Comparison of ENCODE assay signal across 23 cellular contexts in the genomic region with DNA sequence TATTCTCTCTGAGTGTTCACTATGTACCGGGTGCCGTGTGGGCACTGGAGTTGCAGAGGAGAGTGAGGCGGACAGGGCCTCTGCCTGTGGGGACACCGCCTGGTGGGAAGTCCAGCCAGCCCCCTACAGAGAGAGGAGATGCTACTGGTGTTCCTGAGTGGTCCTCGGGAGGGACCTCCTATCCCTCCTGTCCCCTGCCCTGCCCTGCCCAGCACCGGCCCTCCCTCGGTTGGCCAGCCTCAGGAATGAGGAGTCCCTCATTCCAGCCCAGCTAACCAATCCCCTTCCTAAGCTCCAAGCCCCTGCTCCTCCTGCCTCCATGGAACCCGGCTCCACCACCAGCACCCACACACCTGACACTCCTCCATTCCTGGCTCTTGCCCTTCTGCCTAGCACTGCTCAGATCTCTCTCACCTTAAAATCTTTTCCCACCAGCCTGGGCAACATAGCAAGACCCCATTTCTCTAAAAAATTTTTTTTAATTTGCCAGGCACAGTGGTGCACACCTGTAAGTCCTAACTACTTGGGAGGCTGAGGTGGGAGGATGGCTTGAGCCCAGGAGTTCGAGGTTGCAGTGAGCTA. TPM values are rescaled to one million over a fixed set of nuclear protein-coding genes. Genes with fewer than 3 reads are reported as not detected.
A peak's percentile ranks its signal among the peaks of the same experiment; 100 is the strongest.
DNase-seq lines count a peak whose midpoint lies in the region; ATAC-seq and TF ChIP-seq lines count a peak whose summit lies in the region.
"Had no signal": no experiment of that assay in that cellular context is flagged by ENCODE, and none has a peak within 500 bp of the region (broad histone marks: within the 10 kb centered on the region; RNA-seq: fewer than 3 reads in every experiment).

No MANE protein-coding gene starts in this region.

- H3K27me3 Mint-ChIP-seq in WTC11 (ENCODE audit: low read depth), result no peaks in the 10 kb centered on the region; the same call in 1 of the 2 replicates

- peaks cover 24% of the 10 kb centered on the region for H3K4me1 Mint-ChIP-seq in WTC11

- no peak for ATAC-seq in WTC11
- no peak for ATAC-seq in HG03280 (IDR thresholded peaks at IDR 0.05; ENCODE audit: unreplicated experiment)
- ATAC-seq in GM21423 (IDR thresholded peaks at IDR 0.05; ENCODE audit: unreplicated experiment), result no peak

- no peak overlapping the region for H3K4me3 Mint-ChIP-seq in WTC11
- H3K4me3 Mint-ChIP-seq: B cell, HFFc6 had no signal

- peaks cover 0 to 24% (median 6%) of the 10 kb centered on the region in 11 experiments; a peak in 13 of 22 replicates for H3K9me3 ChIP-seq in BLaER1 treated with 17β-estradiol and CSF1 and Interleukin-3, amounts not matched to agents 10 nM and 100 nM (replicated peaks in 1 of 11)
- H3K9me3 ChIP-seq in liver (ENCODE audit: control insufficient read depth in 4 of 4, low read length in 3 of 4) (no peaks in the 10 kb centered on the region), osteoblast (ENCODE audit: low read depth, low read length) (no peaks in the 10 kb centered on the region)

- no peaks in the 10 kb centered on the region for H3K27me3 ChIP-seq in BLaER1 treated with 17β-estradiol and CSF1 and Interleukin-3, amounts not matched to agents 10 nM and 100 nM
- no peaks in the 10 kb centered on the region for H3K27me3 ChIP-seq in liver (ENCODE audit: control insufficient read depth in 4 of 4, insufficient read depth in 4 of 4, low read length in 3 of 4)
- no peaks in the 10 kb centered on the region for H3K27me3 ChIP-seq in osteoblast (ENCODE audit: insufficient read depth, low read length)

- H3K4me2 ChIP-seq in BLaER1 treated with 17β-estradiol and CSF1 and Interleukin-3, amounts not matched to agents 10 nM and 100 nM, result peak overlapping the region in 9 of 11 experiments; percentile 10 to 99 (median 95); a peak in 17 of 22 replicates
- H3K4me2 ChIP-seq in osteoblast (ENCODE audit: insufficient read depth, low read length), result no peak overlapping the region
- H3K4me2 ChIP-seq: KMS-11 had no signal

- H3K27ac ChIP-seq in BLaER1 treated with 17β-estradiol and CSF1 and Interleukin-3, amounts not matched to agents 10 nM and 100 nM, result peak overlapping the region in 8 of 11 experiments; percentile 19 to 99 (median 92); a peak in 12 of 22 replicates
- H3K27ac ChIP-seq in liver (ENCODE audit: low read depth in 1 of 2, low read length in 2 of 2) (peak overlapping the region; percentile 93 to 97), osteoblast (ENCODE audit: low read depth, low read length) (no peak overlapping the region)
- H3K27ac ChIP-seq: KMS-11 had no signal

- H3K79me2 ChIP-seq in osteoblast (ENCODE audit: insufficient read depth, low read length), result no peaks in the 10 kb centered on the region

- no peaks in the 10 kb centered on the region for H4K20me1 ChIP-seq in BLaER1 treated with 17β-estradiol and CSF1 and Interleukin-3, amounts not matched to agents 10 nM and 100 nM
- no peaks in the 10 kb centered on the region for H4K20me1 ChIP-seq in osteoblast (ENCODE audit: insufficient read depth, low read length)

- H3K4me3 ChIP-seq in BLaER1 treated with 17β-estradiol and CSF1 and Interleukin-3, amounts not matched to agents 10 nM and 100 nM, result peak overlapping the region in 4 of 10 experiments; percentile 23 to 57 (median 45); a peak in 4 of 20 replicates
- H3K4me3 ChIP-seq in liver (ENCODE audit: low read depth in 1 of 3, low read length in 3 of 3) (peak overlapping the region; percentile 52 to 91 (median 89)), osteoblast (ENCODE audit: insufficient read depth, low read length) (no peak overlapping the region)

- H3K36me3 Mint-ChIP-seq in WTC11, result no peaks in the 10 kb centered on the region

- peaks cover 0 to 6% (median 0%) of the 10 kb centered on the region in 11 experiments; a peak in 3 of 22 replicates for H3K36me3 ChIP-seq in BLaER1 treated with 17β-estradiol and CSF1 and Interleukin-3, amounts not matched to agents 10 nM and 100 nM
- peaks cover 0 to 7% (median 5%) of the 10 kb centered on the region in 4 donors for H3K36me3 ChIP-seq in liver (ENCODE audit: control insufficient read depth in 4 of 4, insufficient read depth in 3 of 4, low read depth in 1 of 4, low read length in 3 of 4)
- no peaks in the 10 kb centered on the region for H3K36me3 ChIP-seq in osteoblast (ENCODE audit: insufficient read depth, low read length)

- DNase-seq in WTC11 (ENCODE audit: low spot score), result no peak
- DNase-seq in osteoblast (ENCODE audit: insufficient read length, low spot score, missing footprints), result peak; percentile 54
- DNase-seq in SHP77 (lab: John Stamatoyannopoulos, UW), result no peak
- DNase-seq: DMS153, DND-41, H7, HFFc6, IMR-90, MM.1S, NCI-H1694, NCI-H2029 treated with DMSO at 0.1 percent for 48 hours, NCI-H2227 treated with DMSO at 0.1 percent for 48 hours, NCI-H526 treated with DMSO at 0.1 percent for 48 hours, Right ventricle myocardium superior, RPMI8226 had no signal

- H3K27ac Mint-ChIP-seq in WTC11, result no peak overlapping the region
- H3K27ac Mint-ChIP-seq: B cell, HFFc6 had no signal

- H3K9me3 Mint-ChIP-seq in WTC11, result peaks cover 5% of the 10 kb centered on the region
- H3K9me3 Mint-ChIP-seq: HFFc6 had no signal

- no peak for TF ChIP-seq RAD21 in liver (IDR thresholded peaks at IDR 0.05)

- WGBS in liver, result 30% methylated on average over 9 of the region's 9 CpGs

- POLR2A ChIA-PET in WTC11 (lab: Charles Lee), result no interaction called here

- peak overlapping the region in 5 of 11 experiments; percentile 7 to 84 (median 45); a peak in 6 of 22 replicates for H3K9ac ChIP-seq in BLaER1 treated with 17β-estradiol and CSF1 and Interleukin-3, amounts not matched to agents 10 nM and 100 nM
- peak overlapping the region in 1 of 2 donors; percentile 43 for H3K9ac ChIP-seq in liver (ENCODE audit: low read depth in 1 of 2, low read length in 2 of 2)
- H3K9ac ChIP-seq: KMS-11 had no signal

- H3K4me1 ChIP-seq in BLaER1 treated with 17β-estradiol and CSF1 and Interleukin-3, amounts not matched to agents 10 nM and 100 nM, result peaks cover 35 to 93% (median 73%) of the 10 kb centered on the region in 10 experiments
- H3K4me1 ChIP-seq in liver (ENCODE audit: control insufficient read depth in 4 of 4, insufficient read depth in 4 of 4, low read length in 3 of 4), result peaks cover 2 to 40% (median 27%) of the 10 kb centered on the region in 4 donors
- no peaks in the 10 kb centered on the region for H3K4me1 ChIP-seq in osteoblast (ENCODE audit: insufficient read depth, low read length)

- CTCF ChIA-PET in WTC11 (lab: Charles Lee), result interaction anchor here (0.8 to 2.8 kb wide), 3 partner anchors 21 to 60 kb away, joined by 3 to 19 read pairs (median 7); no protein-coding TSS in a partner anchor

- H2AFZ ChIP-seq in osteoblast (ENCODE audit: low read length), result no peak overlapping the region

- TF ChIP-seq CTCF in WTC11 (IDR thresholded peaks at IDR 0.05) (no peak), liver (IDR thresholded peaks at IDR 0.05; ENCODE audit: low read depth, low read length, missing input control) (no peak), osteoblast (IDR thresholded peaks at IDR 0.05; ENCODE audit: extremely low read depth, low read depth, low read length) (no peak)

TF ChIP-seq in WTC11, 78 proteins besides CTCF, POLR2A, EP300 and RAD21 (continues in another document):
- no peak for TF ChIP-seq TP53 (CRISPR knock-in tag; IDR thresholded peaks at IDR 0.05)

TF ChIP-seq in liver, 16 proteins besides CTCF, POLR2A, EP300 and RAD21:
- TF ChIP-seq, protein P1, sequence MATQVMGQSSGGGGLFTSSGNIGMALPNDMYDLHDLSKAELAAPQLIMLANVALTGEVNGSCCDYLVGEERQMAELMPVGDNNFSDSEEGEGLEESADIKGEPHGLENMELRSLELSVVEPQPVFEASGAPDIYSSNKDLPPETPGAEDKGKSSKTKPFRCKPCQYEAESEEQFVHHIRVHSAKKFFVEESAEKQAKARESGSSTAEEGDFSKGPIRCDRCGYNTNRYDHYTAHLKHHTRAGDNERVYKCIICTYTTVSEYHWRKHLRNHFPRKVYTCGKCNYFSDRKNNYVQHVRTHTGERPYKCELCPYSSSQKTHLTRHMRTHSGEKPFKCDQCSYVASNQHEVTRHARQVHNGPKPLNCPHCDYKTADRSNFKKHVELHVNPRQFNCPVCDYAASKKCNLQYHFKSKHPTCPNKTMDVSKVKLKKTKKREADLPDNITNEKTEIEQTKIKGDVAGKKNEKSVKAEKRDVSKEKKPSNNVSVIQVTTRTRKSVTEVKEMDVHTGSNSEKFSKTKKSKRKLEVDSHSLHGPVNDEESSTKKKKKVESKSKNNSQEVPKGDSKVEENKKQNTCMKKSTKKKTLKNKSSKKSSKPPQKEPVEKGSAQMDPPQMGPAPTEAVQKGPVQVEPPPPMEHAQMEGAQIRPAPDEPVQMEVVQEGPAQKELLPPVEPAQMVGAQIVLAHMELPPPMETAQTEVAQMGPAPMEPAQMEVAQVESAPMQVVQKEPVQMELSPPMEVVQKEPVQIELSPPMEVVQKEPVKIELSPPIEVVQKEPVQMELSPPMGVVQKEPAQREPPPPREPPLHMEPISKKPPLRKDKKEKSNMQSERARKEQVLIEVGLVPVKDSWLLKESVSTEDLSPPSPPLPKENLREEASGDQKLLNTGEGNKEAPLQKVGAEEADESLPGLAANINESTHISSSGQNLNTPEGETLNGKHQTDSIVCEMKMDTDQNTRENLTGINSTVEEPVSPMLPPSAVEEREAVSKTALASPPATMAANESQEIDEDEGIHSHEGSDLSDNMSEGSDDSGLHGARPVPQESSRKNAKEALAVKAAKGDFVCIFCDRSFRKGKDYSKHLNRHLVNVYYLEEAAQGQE (IDR thresholded peaks at IDR 0.05), result no peak
- TF ChIP-seq YY1 (IDR thresholded peaks at IDR 0.05), result peak; percentile 50
TF ChIP-seq in liver: peak in this region for 1.

RNA-seq across cellular contexts. Expression of a gene that starts 2.0 kb away (rescaled TPM):
- total RNA-seq in WTC11 (2021), result 0.13 to 0.30 TPM (median 0.14 TPM) in 3 replicates
- 100 to 1,000 TPM; 188 to 336 TPM for total RNA-seq in liver
- polyA plus RNA-seq in liver, result 100 to 1,000 TPM; 650 to 657 TPM
- total RNA-seq in osteoblast, result under 0.01 TPM in 1 of 2 replicates, not detected in the other
- total RNA-seq: B cell, H7, HFFc6, IMR-90, NCI-H460, SK-MEL-5 had no signal
- polyA plus RNA-seq: IMR-90 had no signal

RNA-seq across cellular contexts. Expression of a gene that starts 32.6 kb away (rescaled TPM):
- 0.18 TPM in 1 of 3 replicates, not detected in the others for total RNA-seq in WTC11 (2021)
- total RNA-seq in liver, result 1 to 10 TPM; 3.1 to 3.8 TPM
- 1 to 10 TPM; 1.4 to 4.0 TPM for polyA plus RNA-seq in liver
- total RNA-seq in osteoblast, result not detected in 2 replicates
- total RNA-seq: B cell, H7, HFFc6, IMR-90, NCI-H460, SK-MEL-5 had no signal
- polyA plus RNA-seq: IMR-90 had no signal

Comparison
In these comparisons a context has a peak if more than half of its experiments do, and no peak if none do; other contexts are left out.
1. RNA of a gene that starts 2.0 kb away (total RNA-seq): 188 to 336 TPM in liver; 0.13 to 0.30 TPM in WTC11 and under 0.01 TPM in osteoblast; every median in the first group is over 100 times any median in the second.